Comparison of ENCODE assay signal across 12 cellular contexts in the genomic region with DNA sequence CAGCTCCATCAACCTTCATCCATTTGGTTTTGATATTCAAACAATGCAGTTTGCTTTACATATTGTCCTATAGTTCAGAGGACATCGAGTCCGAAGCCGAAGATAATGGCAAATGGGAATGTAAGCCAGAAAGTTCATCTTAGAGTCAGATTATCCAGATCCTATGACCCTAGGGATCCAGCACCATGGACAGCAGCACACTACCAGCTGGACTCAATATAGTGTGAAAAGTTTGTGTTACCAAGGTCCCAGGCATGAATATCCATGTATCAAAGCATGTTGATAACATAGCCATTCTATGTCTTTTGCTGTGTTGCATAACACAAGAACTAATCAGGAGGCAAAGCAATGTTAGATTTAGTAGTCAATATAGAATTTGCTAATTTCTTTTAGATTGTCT. TPM values are rescaled to one million over a fixed set of nuclear protein-coding genes. Genes with fewer than 3 reads are reported as not detected.
DNase-seq lines count a peak whose midpoint lies in the region; ATAC-seq and TF ChIP-seq lines count a peak whose summit lies in the region.
"Had no signal": no experiment of that assay in that cellular context is flagged by ENCODE, and none has a peak within 500 bp of the region (broad histone marks: within the 10 kb centered on the region; RNA-seq: fewer than 3 reads in every experiment).

No MANE protein-coding gene starts in this region.

- peaks cover 12% of the 10 kb centered on the region for H3K27me3 Mint-ChIP-seq in HFFc6 (ENCODE audit: insufficient read depth)

- peak; percentile 33; the same call in 1 of the 3 replicates for ATAC-seq in SK-N-SH treated with all-trans-retinoic acid at 6 μM for 48 hours
- ATAC-seq: heart left ventricle, Right ventricle myocardium inferior had no signal

- no peak overlapping the region for H3K4me3 ChIP-seq in thyroid gland (replicated peaks in 1 of 3)
- H3K4me3 ChIP-seq in effector memory CD4-positive, alpha-beta T cell (ENCODE audit: insufficient read depth, low read depth, low read length, poor library complexity, severe bottlenecking): no peak overlapping the region
- H3K4me3 ChIP-seq: heart left ventricle, right atrium auricular region had no signal

- H3K4me3 Mint-ChIP-seq in HFFc6: no peak overlapping the region

- H3K9me3 Mint-ChIP-seq in HFFc6: no peaks in the 10 kb centered on the region

- TF ChIP-seq CTCF in thyroid gland (IDR thresholded peaks at IDR 0.05) (no peak), HFFc6 (IDR thresholded peaks at IDR 0.05) (no peak)

- no peaks in the 10 kb centered on the region for H3K4me1 ChIP-seq in thyroid gland
- no peaks in the 10 kb centered on the region for H3K4me1 ChIP-seq in effector memory CD4-positive, alpha-beta T cell (ENCODE audit: control insufficient read depth, insufficient read depth, low read length, poor library complexity, severe bottlenecking)
- H3K4me1 ChIP-seq: Caco-2, heart left ventricle, right atrium auricular region had no signal

- intact Hi-C loops in thyroid gland (cut with DNase I): no loop called here

- H3K4me1 Mint-ChIP-seq in HFFc6 (ENCODE audit: low read depth): no peaks in the 10 kb centered on the region

- DNase-seq in stimulated activated CD4-positive, alpha-beta T cell treated with anti-CD3 and anti-CD28 coated beads, Interleukin-12 subunit alpha, Interleukin-12 subunit beta, amount 100 ng/mL, for 4 hours: peak; percentile 3
- DNase-seq in stimulated activated CD4-positive, alpha-beta T cell treated with anti-CD3 and anti-CD28 coated beads, Interleukin-1b, Interleukin-23, amount 100 ng/mL, for 48 hours: no peak
- DNase-seq in fibroblast of peridontal ligament (ENCODE audit: extremely low read depth) (peak; percentile 15), thyroid gland (peak; percentile 4 to 24), nucleus accumbens (lab: John Stamatoyannopoulos, UW) (no peak), HFFc6 (no peak)
- no peak for DNase-seq in effector memory CD4-positive, alpha-beta T cell

- H3K36me3 ChIP-seq in thyroid gland: no peaks in the 10 kb centered on the region
- no peaks in the 10 kb centered on the region for H3K36me3 ChIP-seq in effector memory CD4-positive, alpha-beta T cell (ENCODE audit: control insufficient read depth, insufficient read depth, low read length)
- H3K36me3 ChIP-seq: heart left ventricle, right atrium auricular region had no signal

- H3K27me3 ChIP-seq in thyroid gland: no peaks in the 10 kb centered on the region
- no peaks in the 10 kb centered on the region for H3K27me3 ChIP-seq in effector memory CD4-positive, alpha-beta T cell (replicated peaks; ENCODE audit: control insufficient read depth, insufficient read depth, low read length, poor library complexity, severe bottlenecking)
- H3K27me3 ChIP-seq: right atrium auricular region had no signal

- H3K27ac Mint-ChIP-seq in HFFc6: no peak overlapping the region

- TF ChIP-seq POLR2A in thyroid gland (IDR thresholded peaks at IDR 0.05): no peak

- WGBS in thyroid gland, 2 donors: 62 to 72% methylated on average over 3 of the region's 3 CpGs

- no peaks in the 10 kb centered on the region for H3K36me3 Mint-ChIP-seq in HFFc6 (ENCODE audit: low read depth)

- no peaks in the 10 kb centered on the region for H3K9me3 ChIP-seq in thyroid gland
- H3K9me3 ChIP-seq in effector memory CD4-positive, alpha-beta T cell (ENCODE audit: control insufficient read depth, low read length): no peaks in the 10 kb centered on the region
- H3K9me3 ChIP-seq: Caco-2, heart left ventricle had no signal

- no peak overlapping the region for H3K27ac ChIP-seq in thyroid gland
- no peak overlapping the region for H3K27ac ChIP-seq in effector memory CD4-positive, alpha-beta T cell (ENCODE audit: insufficient read depth, low read length, poor library complexity, severe bottlenecking)
- H3K27ac ChIP-seq: heart left ventricle, right atrium auricular region had no signal

TF ChIP-seq in SK-N-SH treated with all-trans-retinoic acid at 6 μM for 48 hours, 23 proteins besides CTCF, POLR2A, EP300 and RAD21:
- TF ChIP-seq ZFP3 (CRISPR knock-in tag; IDR thresholded peaks at IDR 0.05) (no peak), TCF4 (CRISPR knock-in tag; IDR thresholded peaks at IDR 0.05; ENCODE audit: borderline replicate concordance) (no peak), BACH2 (CRISPR knock-in tag; IDR thresholded peaks at IDR 0.05; ENCODE audit: borderline replicate concordance) (no peak), PATZ1 (CRISPR knock-in tag; IDR thresholded peaks at IDR 0.05; ENCODE audit: borderline replicate concordance) (no peak), CREB5 (CRISPR knock-in tag; IDR thresholded peaks at IDR 0.05; ENCODE audit: low read depth) (no peak), ZNF565 (CRISPR knock-in tag; conservative IDR thresholded peaks at IDR 0.05; ENCODE audit: low read depth) (no peak), ZC3H10 (CRISPR knock-in tag; IDR thresholded peaks at IDR 0.05) (no peak), ISL1 (CRISPR knock-in tag; IDR thresholded peaks at IDR 0.05) (no peak), ESRRG (CRISPR knock-in tag; IDR thresholded peaks at IDR 0.05) (no peak), OSR1 (CRISPR knock-in tag; IDR thresholded peaks at IDR 0.05) (no peak), ARNTL (CRISPR knock-in tag; IDR thresholded peaks at IDR 0.05; ENCODE audit: borderline replicate concordance, low read depth) (no peak)
- TF ChIP-seq, protein P1, sequence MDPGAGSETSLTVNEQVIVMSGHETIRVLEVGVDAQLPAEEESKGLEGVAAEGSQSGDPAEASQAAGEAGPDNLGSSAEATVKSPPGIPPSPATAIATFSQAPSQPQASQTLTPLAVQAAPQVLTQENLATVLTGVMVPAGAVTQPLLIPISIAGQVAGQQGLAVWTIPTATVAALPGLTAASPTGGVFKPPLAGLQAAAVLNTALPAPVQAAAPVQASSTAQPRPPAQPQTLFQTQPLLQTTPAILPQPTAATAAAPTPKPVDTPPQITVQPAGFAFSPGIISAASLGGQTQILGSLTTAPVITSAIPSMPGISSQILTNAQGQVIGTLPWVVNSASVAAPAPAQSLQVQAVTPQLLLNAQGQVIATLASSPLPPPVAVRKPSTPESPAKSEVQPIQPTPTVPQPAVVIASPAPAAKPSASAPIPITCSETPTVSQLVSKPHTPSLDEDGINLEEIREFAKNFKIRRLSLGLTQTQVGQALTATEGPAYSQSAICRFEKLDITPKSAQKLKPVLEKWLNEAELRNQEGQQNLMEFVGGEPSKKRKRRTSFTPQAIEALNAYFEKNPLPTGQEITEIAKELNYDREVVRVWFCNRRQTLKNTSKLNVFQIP (CRISPR knock-in tag; IDR thresholded peaks at IDR 0.05; ENCODE audit: borderline replicate concordance, low read depth): no peak

RNA-seq across cellular contexts. Expression of gene FSTL4, which starts 46.3 kb away (rescaled TPM):
- total RNA-seq in thyroid gland: under 1 TPM in 2 of 4 donors, not detected in 2; 0.10 to 0.13 TPM
- total RNA-seq in HFFc6 (2021; fragmentation: NEBNext Ultra II Directional; extraction: Animal tissue kit (Norgen Biotek cat#: 25700)): not detected
- total RNA-seq: right atrium auricular region, Right ventricle myocardium inferior had no signal

Comparison
In these comparisons a context has a peak if more than half of its experiments do, and no peak if none do; other contexts are left out.
1. DNase-seq: peak in stimulated activated CD4-positive, alpha-beta T cell treated with anti-CD3 and anti-CD28 coated beads, Interleukin-12 subunit alpha, Interleukin-12 subunit beta, amount 100 ng/mL, for 4 hours (single experiment), fibroblast of peridontal ligament (single experiment) and thyroid gland (2 of 2); none in stimulated activated CD4-positive, alpha-beta T cell treated with anti-CD3 and anti-CD28 coated beads, Interleukin-1b, Interleukin-23, amount 100 ng/mL, for 48 hours (single experiment), nucleus accumbens (0 of 56), HFFc6 (single experiment) and effector memory CD4-positive, alpha-beta T cell (0 of 3).